Comparison of ENCODE assay signal across 13 cellular contexts in the genomic region with DNA sequence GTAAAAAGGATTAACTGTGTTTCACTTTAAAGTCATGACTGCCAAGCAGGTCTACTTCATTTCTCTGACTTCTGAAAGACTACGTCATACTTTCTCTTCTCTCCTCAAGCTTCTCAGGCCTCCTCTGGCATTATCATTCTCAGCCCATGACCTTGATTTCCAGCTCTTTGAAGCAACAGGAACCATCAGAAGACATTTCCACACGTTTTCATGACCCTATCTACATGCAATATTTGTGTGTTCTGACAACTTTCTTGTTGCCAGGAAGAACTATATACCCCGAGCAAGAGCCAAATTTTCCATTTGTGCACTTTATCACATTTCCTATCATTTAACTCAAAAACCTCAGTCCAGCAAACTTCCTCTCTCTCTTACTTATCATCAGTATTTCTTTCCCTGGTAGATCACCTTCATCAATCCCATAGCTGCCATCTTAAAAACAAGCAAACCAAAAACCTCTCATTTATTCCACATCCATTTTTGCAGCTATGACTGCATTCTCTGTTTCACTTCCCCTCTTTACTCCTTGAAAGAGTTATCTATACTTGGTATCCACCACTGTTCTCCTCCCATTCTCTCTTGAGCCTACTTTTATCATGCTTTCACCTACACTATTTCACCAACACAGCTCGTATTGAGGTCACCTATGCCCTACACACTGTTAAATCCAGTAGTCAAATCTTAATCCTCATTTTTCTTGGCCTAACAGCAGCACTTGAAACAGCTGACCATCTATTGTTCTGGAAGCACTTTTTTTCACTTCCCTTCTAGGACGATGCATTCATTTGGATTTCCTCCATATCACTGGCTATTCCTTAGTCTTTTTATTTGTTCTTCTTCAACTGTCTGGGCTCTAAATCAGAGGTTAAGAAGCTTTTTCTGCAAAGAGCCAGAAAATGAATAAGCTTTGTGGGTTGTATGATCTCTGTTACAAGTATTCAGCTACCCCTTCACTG. TPM values are rescaled to one million over a fixed set of nuclear protein-coding genes. Genes with fewer than 3 reads are reported as not detected.
DNase-seq lines count a peak whose midpoint lies in the region; ATAC-seq and TF ChIP-seq lines count a peak whose summit lies in the region.
"Had no signal": no experiment of that assay in that cellular context is flagged by ENCODE, and none has a peak within 500 bp of the region (broad histone marks: within the 10 kb centered on the region; RNA-seq: fewer than 3 reads in every experiment).

No MANE protein-coding gene starts in this region.

- H3K27ac Mint-ChIP-seq in GM23338 = no peak overlapping the region
- no peak overlapping the region for H3K27ac Mint-ChIP-seq in nephron progenitor cell
- H3K27ac Mint-ChIP-seq: T-helper 2 cell treated with Interferon-gamma antibody and Interleukin-4, amounts not matched to agents 5 μg/mL and 100 μg/mL, for 36 hours had no signal

- H3K4me1 Mint-ChIP-seq in GM23338 (no peaks in the 10 kb centered on the region), nephron progenitor cell (no peaks in the 10 kb centered on the region)

- no peak overlapping the region for H3K4me2 ChIP-seq in GM23338

- no peaks in the 10 kb centered on the region for H3K79me2 ChIP-seq in GM23338 (replicated peaks; ENCODE audit: insufficient read depth)

- H2AFZ ChIP-seq in GM23338 = no peak overlapping the region

- DNase-seq in fibroblast of the aortic adventitia (ENCODE audit: low read depth) = peak; percentile 41
- DNase-seq in occipital lobe (lab: John Stamatoyannopoulos, UW) = no peak
- DNase-seq in GM23338 (ENCODE audit: low spot score) = no peak
- DNase-seq in caudate nucleus (lab: John Stamatoyannopoulos, UW) = no peak
- DNase-seq in nephron progenitor cell = no peak
- DNase-seq: DMS 273 treated with DMSO at 0.1 percent for 48 hours, glutamatergic neuron, NCI-H774, right cardiac atrium had no signal

- H3K4me3 Mint-ChIP-seq in GM23338 = no peak overlapping the region
- no peak overlapping the region for H3K4me3 Mint-ChIP-seq in nephron progenitor cell
- H3K4me3 Mint-ChIP-seq: T-helper 2 cell treated with Interferon-gamma antibody and Interleukin-4, amounts not matched to agents 5 μg/mL and 100 μg/mL, for 36 hours had no signal

- H3K27ac ChIP-seq in GM23338 (ENCODE audit: low read depth) (no peak overlapping the region), caudate nucleus (ENCODE audit: low read depth, low read length) (no peak overlapping the region)

- no peaks in the 10 kb centered on the region for H3F3A ChIP-seq in GM23338 (replicated peaks; ENCODE audit: low read depth)

- H3K27me3 Mint-ChIP-seq in GM23338 (ENCODE audit: insufficient read depth, low read depth, poor library complexity) (no peaks in the 10 kb centered on the region), nephron progenitor cell (ENCODE audit: low read depth, poor library complexity) (no peaks in the 10 kb centered on the region)

- H3K36me3 Mint-ChIP-seq in GM23338 (ENCODE audit: low read depth) (peaks cover 21% of the 10 kb centered on the region; the same call in 2 of the 3 replicates), nephron progenitor cell (ENCODE audit: low read depth) (peaks cover 35% of the 10 kb centered on the region)

- TF ChIP-seq CTCF in fibroblast of the aortic adventitia (IDR thresholded peaks at IDR 0.05; ENCODE audit: insufficient read depth, low read length) (no peak), GM23338 (conservative IDR thresholded peaks at IDR 0.05; ENCODE audit: low read depth in 2 of 2) (no peak), nephron progenitor cell (IDR thresholded peaks at IDR 0.05) (no peak)

- no peaks in the 10 kb centered on the region for H3K4me1 ChIP-seq in GM23338 (ENCODE audit: insufficient read depth)

- no peaks in the 10 kb centered on the region for H4K20me1 ChIP-seq in GM23338 (replicated peaks; ENCODE audit: insufficient read depth)

- ATAC-seq in GM18907 (IDR thresholded peaks at IDR 0.05; ENCODE audit: unreplicated experiment) (peak; percentile 83), GM21723 (IDR thresholded peaks at IDR 0.05; ENCODE audit: unreplicated experiment) (peak; percentile 87), HG03432 (IDR thresholded peaks at IDR 0.05; ENCODE audit: unreplicated experiment) (peak; percentile 91), GM23338 (no peak)
- ATAC-seq: right cardiac atrium had no signal

- H3K4me3 ChIP-seq in fibroblast of the aortic adventitia (ENCODE audit: low read depth, low read length) = no peak overlapping the region
- no peak overlapping the region for H3K4me3 ChIP-seq in GM23338

- H3K9me3 Mint-ChIP-seq in GM23338 = no peaks in the 10 kb centered on the region
- H3K9me3 Mint-ChIP-seq in nephron progenitor cell = no peaks in the 10 kb centered on the region
- H3K9me3 Mint-ChIP-seq: T-helper 2 cell treated with Interferon-gamma antibody and Interleukin-4, amounts not matched to agents 5 μg/mL and 100 μg/mL, for 36 hours had no signal

- H3K9me2 ChIP-seq in GM23338 (ENCODE audit: insufficient read depth) = no peaks in the 10 kb centered on the region

- peaks cover 10% of the 10 kb centered on the region; the same call in 1 of the 2 replicates for H3K36me3 ChIP-seq in GM23338 (ENCODE audit: insufficient read depth)

- H3K27me3 ChIP-seq in GM23338 (ENCODE audit: insufficient read depth) = no peaks in the 10 kb centered on the region

TF ChIP-seq in GM23338, 12 proteins besides CTCF, POLR2A, EP300 and RAD21 (continues in another document):
- TF ChIP-seq NANOG (IDR thresholded peaks at IDR 0.05; ENCODE audit: borderline replicate concordance) = no peak
- TF ChIP-seq, protein P1, sequence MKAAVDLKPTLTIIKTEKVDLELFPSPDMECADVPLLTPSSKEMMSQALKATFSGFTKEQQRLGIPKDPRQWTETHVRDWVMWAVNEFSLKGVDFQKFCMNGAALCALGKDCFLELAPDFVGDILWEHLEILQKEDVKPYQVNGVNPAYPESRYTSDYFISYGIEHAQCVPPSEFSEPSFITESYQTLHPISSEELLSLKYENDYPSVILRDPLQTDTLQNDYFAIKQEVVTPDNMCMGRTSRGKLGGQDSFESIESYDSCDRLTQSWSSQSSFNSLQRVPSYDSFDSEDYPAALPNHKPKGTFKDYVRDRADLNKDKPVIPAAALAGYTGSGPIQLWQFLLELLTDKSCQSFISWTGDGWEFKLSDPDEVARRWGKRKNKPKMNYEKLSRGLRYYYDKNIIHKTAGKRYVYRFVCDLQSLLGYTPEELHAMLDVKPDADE (IDR thresholded peaks at IDR 0.05) = no peak
- no peak for TF ChIP-seq POLR2AphosphoS5 (IDR thresholded peaks at IDR 0.05; ENCODE audit: low read depth)
- no peak for TF ChIP-seq EZH2 (IDR thresholded peaks at IDR 0.05; ENCODE audit: low read depth, unreplicated experiment)
- TF ChIP-seq JUNB (IDR thresholded peaks at IDR 0.05; ENCODE audit: unreplicated experiment) = no peak
- no peak for TF ChIP-seq EZH2phosphoT487 (IDR thresholded peaks at IDR 0.05; ENCODE audit: unreplicated experiment)
- TF ChIP-seq STAT1 (IDR thresholded peaks at IDR 0.05; ENCODE audit: unreplicated experiment) = no peak
- TF ChIP-seq, protein P2, sequence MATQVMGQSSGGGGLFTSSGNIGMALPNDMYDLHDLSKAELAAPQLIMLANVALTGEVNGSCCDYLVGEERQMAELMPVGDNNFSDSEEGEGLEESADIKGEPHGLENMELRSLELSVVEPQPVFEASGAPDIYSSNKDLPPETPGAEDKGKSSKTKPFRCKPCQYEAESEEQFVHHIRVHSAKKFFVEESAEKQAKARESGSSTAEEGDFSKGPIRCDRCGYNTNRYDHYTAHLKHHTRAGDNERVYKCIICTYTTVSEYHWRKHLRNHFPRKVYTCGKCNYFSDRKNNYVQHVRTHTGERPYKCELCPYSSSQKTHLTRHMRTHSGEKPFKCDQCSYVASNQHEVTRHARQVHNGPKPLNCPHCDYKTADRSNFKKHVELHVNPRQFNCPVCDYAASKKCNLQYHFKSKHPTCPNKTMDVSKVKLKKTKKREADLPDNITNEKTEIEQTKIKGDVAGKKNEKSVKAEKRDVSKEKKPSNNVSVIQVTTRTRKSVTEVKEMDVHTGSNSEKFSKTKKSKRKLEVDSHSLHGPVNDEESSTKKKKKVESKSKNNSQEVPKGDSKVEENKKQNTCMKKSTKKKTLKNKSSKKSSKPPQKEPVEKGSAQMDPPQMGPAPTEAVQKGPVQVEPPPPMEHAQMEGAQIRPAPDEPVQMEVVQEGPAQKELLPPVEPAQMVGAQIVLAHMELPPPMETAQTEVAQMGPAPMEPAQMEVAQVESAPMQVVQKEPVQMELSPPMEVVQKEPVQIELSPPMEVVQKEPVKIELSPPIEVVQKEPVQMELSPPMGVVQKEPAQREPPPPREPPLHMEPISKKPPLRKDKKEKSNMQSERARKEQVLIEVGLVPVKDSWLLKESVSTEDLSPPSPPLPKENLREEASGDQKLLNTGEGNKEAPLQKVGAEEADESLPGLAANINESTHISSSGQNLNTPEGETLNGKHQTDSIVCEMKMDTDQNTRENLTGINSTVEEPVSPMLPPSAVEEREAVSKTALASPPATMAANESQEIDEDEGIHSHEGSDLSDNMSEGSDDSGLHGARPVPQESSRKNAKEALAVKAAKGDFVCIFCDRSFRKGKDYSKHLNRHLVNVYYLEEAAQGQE (IDR thresholded peaks at IDR 0.05; ENCODE audit: unreplicated experiment) = no peak
- no peak for TF ChIP-seq ZNF331 (CRISPR knock-in tag; IDR thresholded peaks at IDR 0.05; ENCODE audit: low read depth)

RNA-seq across cellular contexts. Expression of a gene that starts 47.1 kb away (rescaled TPM):
- total RNA-seq in fibroblast of the aortic adventitia (ENCODE audit: low replicate concordance) (21.9 and 49.7 TPM in 2 replicates), occipital lobe (84.5 TPM)
- total RNA-seq in GM23338 (2014; rRNA removed; shearing (Covaris generic)) = 19.6 and 22.4 TPM in 2 replicates
- 21.4 and 28.8 TPM in 2 replicates for polyA plus RNA-seq in GM23338 (2016; fragmentation: Nextera tagmentation; extraction: Ambion mirVana)
